9 cellular contexts compared by ENCODE assay signal in the genomic region with DNA sequence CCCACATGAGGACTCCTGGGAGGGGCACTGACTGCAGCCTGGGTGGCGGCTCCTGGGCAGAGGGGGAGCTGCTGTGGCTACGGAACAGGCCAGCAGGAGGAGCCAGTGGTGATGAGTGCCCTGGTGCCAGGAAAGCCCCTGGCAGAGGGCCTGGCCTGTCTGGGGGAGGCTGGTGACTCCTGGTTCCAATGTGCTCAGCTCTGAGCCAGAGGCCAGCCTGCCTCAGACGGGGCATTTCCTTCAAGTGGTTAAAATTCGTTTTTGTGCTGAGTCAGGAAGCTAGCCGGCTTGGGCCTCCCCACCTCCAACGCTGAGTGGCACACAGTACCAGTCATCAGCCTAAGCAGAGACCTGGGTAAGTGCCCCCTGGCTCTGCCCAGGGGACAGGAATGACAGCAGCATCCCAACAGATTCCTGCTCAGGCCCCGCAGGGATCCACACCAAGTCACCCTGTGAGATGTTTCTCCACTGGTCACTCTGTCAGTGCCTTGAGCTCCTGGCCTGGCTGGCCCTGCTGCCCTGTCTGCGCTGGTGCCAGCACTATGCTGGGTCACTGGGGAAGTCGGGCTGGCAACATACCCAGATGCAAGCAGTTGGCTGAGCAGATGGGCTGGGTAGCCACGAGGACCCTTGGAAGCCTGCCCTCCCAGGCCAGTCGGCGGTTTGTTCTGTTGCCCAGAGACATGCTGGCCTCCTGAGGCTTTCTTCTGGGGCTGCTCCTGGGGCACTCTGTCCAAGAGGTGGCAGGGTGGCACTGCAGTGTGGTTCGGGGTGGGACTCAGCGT.
DNase-seq lines count a peak whose midpoint lies in the region; ATAC-seq and TF ChIP-seq lines count a peak whose summit lies in the region.
"Had no signal": no experiment of that assay in that cellular context is flagged by ENCODE, and none has a peak within 500 bp of the region (broad histone marks: within the 10 kb centered on the region; RNA-seq: fewer than 3 reads in every experiment).

No MANE protein-coding gene starts in this region.

- no peaks in the 10 kb centered on the region for H3K36me3 ChIP-seq in RWPE2 (ENCODE audit: low read depth)

- peaks cover 3% of the 10 kb centered on the region for H3K36me3 Mint-ChIP-seq in central memory CD8-positive, alpha-beta T cell (ENCODE audit: insufficient read depth)
- H3K36me3 Mint-ChIP-seq in stimulated activated naive B cell treated with anti-CD40 and anti-IgM and Interleukin-4, amounts not matched to agents 10 μg/mL and 1 μg/mL and 100 μg/mL, for 72 hours = no peaks in the 10 kb centered on the region

- H3K27ac Mint-ChIP-seq in central memory CD8-positive, alpha-beta T cell (ENCODE audit: low read depth) = peak overlapping the region; percentile 68
- H3K27ac Mint-ChIP-seq in stimulated activated naive B cell treated with anti-CD40 and anti-IgM and Interleukin-4, amounts not matched to agents 10 μg/mL and 1 μg/mL and 100 μg/mL, for 72 hours = peak overlapping the region; percentile 59

- ATAC-seq in GM21529 (IDR thresholded peaks at IDR 0.05; ENCODE audit: unreplicated experiment) = peak; percentile 49
- peak; percentile 58 for ATAC-seq in RWPE2 (ENCODE audit: low read depth)
- ATAC-seq in central memory CD8-positive, alpha-beta T cell (replicated peaks; ENCODE audit: extremely low read depth, poor library complexity, severe bottlenecking) = peak; percentile 78
- ATAC-seq in stimulated activated naive B cell treated with anti-CD40 and anti-IgM and Interleukin-4, amounts not matched to agents 10 μg/mL and 1 μg/mL and 100 μg/mL, for 72 hours (replicated peaks) = peak; percentile 87 to 90
- no peak for ATAC-seq in HG03196 (IDR thresholded peaks at IDR 0.05; ENCODE audit: unreplicated experiment)

- H3K4me1 ChIP-seq in RWPE2 (ENCODE audit: insufficient read depth, poor library complexity, severe bottlenecking) = peaks cover 4% of the 10 kb centered on the region

- H3K27me3 Mint-ChIP-seq in central memory CD8-positive, alpha-beta T cell = no peaks in the 10 kb centered on the region
- H3K27me3 Mint-ChIP-seq in stimulated activated naive B cell treated with anti-CD40 and anti-IgM and Interleukin-4, amounts not matched to agents 10 μg/mL and 1 μg/mL and 100 μg/mL, for 72 hours = no peaks in the 10 kb centered on the region
- H3K27me3 Mint-ChIP-seq: IgD-negative memory B cell had no signal

- H3K27ac ChIP-seq in RWPE2 (ENCODE audit: poor library complexity, severe bottlenecking) = no peak overlapping the region

- H3K4me1 Mint-ChIP-seq in central memory CD8-positive, alpha-beta T cell = peaks cover 24% of the 10 kb centered on the region
- H3K4me1 Mint-ChIP-seq in stimulated activated naive B cell treated with anti-CD40 and anti-IgM and Interleukin-4, amounts not matched to agents 10 μg/mL and 1 μg/mL and 100 μg/mL, for 72 hours = peaks cover 22 to 41% of the 10 kb centered on the region in 2 donors

- H3K9me3 Mint-ChIP-seq in central memory CD8-positive, alpha-beta T cell = no peaks in the 10 kb centered on the region
- H3K9me3 Mint-ChIP-seq in stimulated activated naive B cell treated with anti-CD40 and anti-IgM and Interleukin-4, amounts not matched to agents 10 μg/mL and 1 μg/mL and 100 μg/mL, for 72 hours = no peaks in the 10 kb centered on the region
- H3K9me3 Mint-ChIP-seq: IgD-negative memory B cell had no signal

- peak; percentile 5 for TF ChIP-seq CTCF in RWPE2 (IDR thresholded peaks at IDR 0.05; ENCODE audit: poor library complexity, severe bottlenecking)

- no peak overlapping the region for H3K4me3 ChIP-seq in RWPE2 (ENCODE audit: severe bottlenecking)

- peak overlapping the region; percentile 4 for H3K4me3 Mint-ChIP-seq in central memory CD8-positive, alpha-beta T cell
- no peak overlapping the region for H3K4me3 Mint-ChIP-seq in stimulated activated naive B cell treated with anti-CD40 and anti-IgM and Interleukin-4, amounts not matched to agents 10 μg/mL and 1 μg/mL and 100 μg/mL, for 72 hours

- no peaks in the 10 kb centered on the region for H3K27me3 ChIP-seq in RWPE2 (ENCODE audit: insufficient read depth, poor library complexity, severe bottlenecking)

- DNase-seq in C1 segment of cervical spinal cord (lab: John Stamatoyannopoulos, UW) (peak; percentile 55 to 95 (median 86)), RWPE2 (ENCODE audit: low spot score) (no peak), kidney tubule cell (ENCODE audit: low spot score) (peak; percentile 97), NCI-H1092 (lab: John Stamatoyannopoulos, UW) (no peak)
- DNase-seq in central memory CD8-positive, alpha-beta T cell (ENCODE audit: low spot score in 2 of 2) = peak in 1 of 2 donors; percentile 31
- peak; percentile 49 for DNase-seq in stimulated activated naive B cell treated with anti-CD40 and anti-IgM and Interleukin-4, amounts not matched to agents 10 μg/mL and 1 μg/mL and 100 μg/mL, for 72 hours

- H3K9me3 ChIP-seq in RWPE2 (ENCODE audit: severe bottlenecking) = no peaks in the 10 kb centered on the region

Comparison
In these comparisons a context has a peak if more than half of its experiments do, and no peak if none do; other contexts are left out.
1. DNase-seq: peak in C1 segment of cervical spinal cord (14 of 14), kidney tubule cell (single experiment) and stimulated activated naive B cell treated with anti-CD40 and anti-IgM and Interleukin-4, amounts not matched to agents 10 μg/mL and 1 μg/mL and 100 μg/mL, for 72 hours (single experiment); none in RWPE2 (single experiment) and NCI-H1092 (single experiment).